11 cellular contexts compared by ENCODE assay signal in genomic region chr9:129946596-129946995, GRCh38.
DNase-seq lines count a peak whose midpoint lies in the region; ATAC-seq and TF ChIP-seq lines count a peak whose summit lies in the region.
"Had no signal": no experiment of that assay in that cellular context is flagged by ENCODE, and none has a peak within 500 bp of the region (broad histone marks: within the 10 kb centered on the region; RNA-seq: fewer than 3 reads in every experiment).

No MANE protein-coding gene starts in this region.

- no peaks in the 10 kb centered on the region for H3K27me3 ChIP-seq in Peyer's patch
- H3K27me3 ChIP-seq in PC-3 (ENCODE audit: low read length) = no peaks in the 10 kb centered on the region
- no peaks in the 10 kb centered on the region for H3K27me3 ChIP-seq in hepatocyte

- peak overlapping the region; percentile 45 to 59 for H3K4me3 Mint-ChIP-seq in effector memory CD8-positive, alpha-beta T cell
- H3K4me3 Mint-ChIP-seq in stimulated activated memory B cell treated with anti-CD40 and anti-IgM and Interleukin-4, amounts not matched to agents 10 μg/mL and 1 μg/mL and 100 μg/mL, for 72 hours = no peak overlapping the region
- H3K4me3 Mint-ChIP-seq in MCF 10A (ENCODE audit: unreplicated experiment) = no peak overlapping the region
- H3K4me3 Mint-ChIP-seq: GM23338 had no signal

- H3K27ac Mint-ChIP-seq in effector memory CD8-positive, alpha-beta T cell = peak overlapping the region; percentile 87 to 89
- peak overlapping the region; percentile 58 for H3K27ac Mint-ChIP-seq in stimulated activated memory B cell treated with anti-CD40 and anti-IgM and Interleukin-4, amounts not matched to agents 10 μg/mL and 1 μg/mL and 100 μg/mL, for 72 hours
- H3K27ac Mint-ChIP-seq in MCF 10A (ENCODE audit: low read depth, unreplicated experiment) = no peak overlapping the region
- H3K27ac Mint-ChIP-seq: GM23338 had no signal

- in situ Hi-C loops in G401 (cut with HindIII; ENCODE audit: low sequenced_read_pairs) = no loop called here

- H2AFZ ChIP-seq in PC-3 (ENCODE audit: low read length) (no peak overlapping the region), hepatocyte (no peak overlapping the region)
- H2AFZ ChIP-seq: GM23338 had no signal

- no peaks in the 10 kb centered on the region for H3K79me2 ChIP-seq in PC-3 (ENCODE audit: low read length)
- H3K79me2 ChIP-seq in hepatocyte = no peaks in the 10 kb centered on the region

- POLR2A ChIA-PET in PC-3 (lab: Charles Lee; ENCODE audit: unreplicated experiment) = no interaction called here
- POLR2A ChIA-PET in MCF 10A (lab: Yijun Ruan, JAX) = no interaction called here

- BruUV-seq in PC-3 (replicated peaks; lab: Mats Ljungman, UMichigan) (no TSS peak), MCF 10A (replicated peaks; lab: Mats Ljungman, UMichigan) (no TSS peak)

- H3K4me1 Mint-ChIP-seq in effector memory CD8-positive, alpha-beta T cell (ENCODE audit: low read depth in 2 of 2) = peaks cover 26 to 35% of the 10 kb centered on the region in 2 donors
- peaks cover 32% of the 10 kb centered on the region for H3K4me1 Mint-ChIP-seq in stimulated activated memory B cell treated with anti-CD40 and anti-IgM and Interleukin-4, amounts not matched to agents 10 μg/mL and 1 μg/mL and 100 μg/mL, for 72 hours
- no peaks in the 10 kb centered on the region for H3K4me1 Mint-ChIP-seq in MCF 10A (ENCODE audit: insufficient read depth, unreplicated experiment)
- H3K4me1 Mint-ChIP-seq: GM23338 had no signal

- H3K36me3 ChIP-seq in Peyer's patch (no peaks in the 10 kb centered on the region), PC-3 (ENCODE audit: low read depth, low read length) (peaks cover 10% of the 10 kb centered on the region), hepatocyte (replicated peaks; ENCODE audit: insufficient read depth, low read depth) (no peaks in the 10 kb centered on the region)

- peaks cover 0 to 8% (median 0%) of the 10 kb centered on the region in 4 donors for H3K9me3 ChIP-seq in Peyer's patch
- H3K9me3 ChIP-seq in PC-3 (ENCODE audit: low read length) = no peaks in the 10 kb centered on the region
- peaks cover 7% of the 10 kb centered on the region for H3K9me3 ChIP-seq in hepatocyte (ENCODE audit: low read depth)

- ATAC-seq in effector memory CD8-positive, alpha-beta T cell (replicated peaks) = no peak
- no peak for ATAC-seq in stimulated activated memory B cell treated with anti-CD40 and anti-IgM and Interleukin-4, amounts not matched to agents 10 μg/mL and 1 μg/mL and 100 μg/mL, for 72 hours
- no peak for ATAC-seq in PC-3
- ATAC-seq: GM23338, right cardiac atrium had no signal

- DNase-seq in G401 (ENCODE audit: low spot score) = peak; percentile 35
- no peak for DNase-seq in Peyer's patch
- DNase-seq in effector memory CD8-positive, alpha-beta T cell = no peak
- no peak for DNase-seq in PC-3
- DNase-seq in MCF 10A (ENCODE audit: unreplicated experiment) = no peak
- DNase-seq in hepatocyte (ENCODE audit: low spot score) = no peak
- DNase-seq: DMS53, NCI-H1105, right cardiac atrium had no signal

- H3K9me2 ChIP-seq in PC-3 (replicated peaks; ENCODE audit: low read length) (no peaks in the 10 kb centered on the region), hepatocyte (replicated peaks; ENCODE audit: insufficient read depth) (no peaks in the 10 kb centered on the region)

- intact Hi-C loops in PC-3 (cut with micrococcal nuclease) = no loop called here
- intact Hi-C loops in MCF 10A (cut with micrococcal nuclease) = no loop called here

- H3K9ac ChIP-seq in PC-3 (ENCODE audit: low read length) = no peak overlapping the region

- H3K27me3 Mint-ChIP-seq in effector memory CD8-positive, alpha-beta T cell = no peaks in the 10 kb centered on the region
- no peaks in the 10 kb centered on the region for H3K27me3 Mint-ChIP-seq in stimulated activated memory B cell treated with anti-CD40 and anti-IgM and Interleukin-4, amounts not matched to agents 10 μg/mL and 1 μg/mL and 100 μg/mL, for 72 hours
- no peaks in the 10 kb centered on the region for H3K27me3 Mint-ChIP-seq in MCF 10A (ENCODE audit: insufficient read depth, unreplicated experiment)

- no peak for TF ChIP-seq POLR2A in Peyer's patch (IDR thresholded peaks at IDR 0.05)

- H3K4me2 ChIP-seq in PC-3 (ENCODE audit: low read length) (no peak overlapping the region), hepatocyte (no peak overlapping the region)
- H3K4me2 ChIP-seq: GM23338 had no signal

- H3K9me3 Mint-ChIP-seq in effector memory CD8-positive, alpha-beta T cell = no peaks in the 10 kb centered on the region
- H3K9me3 Mint-ChIP-seq in stimulated activated memory B cell treated with anti-CD40 and anti-IgM and Interleukin-4, amounts not matched to agents 10 μg/mL and 1 μg/mL and 100 μg/mL, for 72 hours = peaks cover 8% of the 10 kb centered on the region
- H3K9me3 Mint-ChIP-seq in MCF 10A (ENCODE audit: unreplicated experiment) = no peaks in the 10 kb centered on the region

- peak overlapping the region in 3 of 4 donors; percentile 20 to 69 (median 21) for H3K27ac ChIP-seq in Peyer's patch
- no peak overlapping the region for H3K27ac ChIP-seq in PC-3 (ENCODE audit: low read length)
- no peak overlapping the region for H3K27ac ChIP-seq in hepatocyte

- WGBS in hepatocyte (ENCODE audit: low lambda C conversion rate, missing lambda C conversion rate) = 98% methylated on average over 2 of the region's 2 CpGs

- no peaks in the 10 kb centered on the region for H3F3A ChIP-seq in PC-3 (ENCODE audit: low read length, unreplicated experiment)

- H3K36me3 Mint-ChIP-seq in effector memory CD8-positive, alpha-beta T cell (ENCODE audit: insufficient read depth) = peaks cover 66% of the 10 kb centered on the region
- peaks cover 53% of the 10 kb centered on the region for H3K36me3 Mint-ChIP-seq in stimulated activated memory B cell treated with anti-CD40 and anti-IgM and Interleukin-4, amounts not matched to agents 10 μg/mL and 1 μg/mL and 100 μg/mL, for 72 hours
- H3K36me3 Mint-ChIP-seq in MCF 10A (ENCODE audit: insufficient read depth, unreplicated experiment) = peaks cover 10% of the 10 kb centered on the region

- CTCF ChIA-PET in PC-3 (lab: Charles Lee) = no interaction called here
- CTCF ChIA-PET in MCF 10A (lab: Yijun Ruan, JAX) = no interaction called here

- H3K4me1 ChIP-seq in Peyer's patch (peaks cover 0 to 8% (median 2%) of the 10 kb centered on the region in 4 donors), PC-3 (ENCODE audit: insufficient read depth, low read length) (no peaks in the 10 kb centered on the region), hepatocyte (ENCODE audit: insufficient read depth) (no peaks in the 10 kb centered on the region)

- no peak overlapping the region for H3K4me3 ChIP-seq in Peyer's patch
- H3K4me3 ChIP-seq in PC-3 (ENCODE audit: low read length) = no peak overlapping the region
- no peak overlapping the region for H3K4me3 ChIP-seq in hepatocyte
- H3K4me3 ChIP-seq: GM23338 had no signal

- H4K20me1 ChIP-seq in PC-3 (ENCODE audit: low read length) (no peaks in the 10 kb centered on the region), hepatocyte (ENCODE audit: insufficient read depth, poor library complexity, severe bottlenecking) (no peaks in the 10 kb centered on the region)

- TF ChIP-seq CTCF in Peyer's patch (IDR thresholded peaks at IDR 0.05) (no peak), PC-3 (conservative IDR thresholded peaks at IDR 0.05; ENCODE audit: low read depth, low read length) (no peak), MCF 10A (IDR thresholded peaks at IDR 0.05; ENCODE audit: unreplicated experiment) (no peak), hepatocyte (IDR thresholded peaks at IDR 0.05; ENCODE audit: poor library complexity) (no peak)

Comparison
In these comparisons a context has a peak if more than half of its experiments do, and no peak if none do; other contexts are left out.
1. H3K27ac ChIP-seq: peak in Peyer's patch (3 of 4); none in PC-3 (single experiment) and hepatocyte (single experiment).
2. H3K4me3 Mint-ChIP-seq: peak in effector memory CD8-positive, alpha-beta T cell (2 of 2); none in stimulated activated memory B cell treated with anti-CD40 and anti-IgM and Interleukin-4, amounts not matched to agents 10 μg/mL and 1 μg/mL and 100 μg/mL, for 72 hours (single experiment) and MCF 10A (single experiment).